Comparison of ENCODE assay signal across 8 cellular contexts in genomic region chr10:22655312-22655973, GRCh38. TPM values are rescaled to one million over a fixed set of nuclear protein-coding genes. Genes with fewer than 3 reads are reported as not detected.
DNase-seq lines count a peak whose midpoint lies in the region; ATAC-seq and TF ChIP-seq lines count a peak whose summit lies in the region.

No MANE protein-coding gene starts in this region.

- CTCF ChIA-PET in Calu3 (lab: Charles Lee) = interaction anchor here (0.6 to 1.3 kb wide), 2 partner anchors 35 to 219 kb away, joined by 3 to 5 read pairs; no protein-coding TSS in a partner anchor

- no peaks in the 10 kb centered on the region for H3K27me3 Mint-ChIP-seq in Calu3 (ENCODE audit: unreplicated experiment)
- no peaks in the 10 kb centered on the region for H3K27me3 Mint-ChIP-seq in memory B cell

- H3K9me3 Mint-ChIP-seq in Calu3 (ENCODE audit: low read depth, unreplicated experiment) = no peaks in the 10 kb centered on the region
- no peaks in the 10 kb centered on the region for H3K9me3 Mint-ChIP-seq in memory B cell

- no TSS peak for BruUV-seq in Calu3 (replicated peaks; lab: Mats Ljungman, UMichigan)

- H3K4me1 Mint-ChIP-seq in Calu3 (ENCODE audit: low read depth, unreplicated experiment) (peaks cover 26% of the 10 kb centered on the region), memory B cell (peaks cover 72% of the 10 kb centered on the region)

- ATAC-seq in HG03175 (IDR thresholded peaks at IDR 0.05; ENCODE audit: unreplicated experiment) (peak; percentile 65), memory B cell (ENCODE audit: low read depth) (peak; percentile 46), Right ventricle myocardium superior (ENCODE audit: poor library complexity) (no peak)

- H3K36me3 ChIP-seq in H7 (replicated peaks; ENCODE audit: control insufficient read depth, insufficient read depth, low read length) = no peaks in the 10 kb centered on the region

- H3K27ac Mint-ChIP-seq in Calu3 (ENCODE audit: unreplicated experiment) (no peak overlapping the region), memory B cell (peak overlapping the region; percentile 54)

- H3K4me3 Mint-ChIP-seq in Calu3 (ENCODE audit: low read depth, unreplicated experiment) = no peak overlapping the region
- H3K4me3 Mint-ChIP-seq in memory B cell = peak overlapping the region; percentile 35

- H3K36me3 Mint-ChIP-seq in Calu3 (ENCODE audit: insufficient read depth, unreplicated experiment) (peaks cover 9% of the 10 kb centered on the region), memory B cell (peaks cover 2% of the 10 kb centered on the region)

- TF ChIP-seq CTCF in Calu3 (IDR thresholded peaks at IDR 0.05; ENCODE audit: unreplicated experiment) = no peak

- H3K4me3 ChIP-seq in H7 (ENCODE audit: insufficient read depth, low read depth, low read length) = no peak overlapping the region

- no peaks in the 10 kb centered on the region for H3K27me3 ChIP-seq in H7 (ENCODE audit: control insufficient read depth, insufficient read depth, low read length)

- intact Hi-C loops in Calu3 (cut with micrococcal nuclease; ENCODE audit: unreplicated experiment) = loop anchor here (5.0 kb wide), 1 partner anchor 47 kb away; no protein-coding TSS in a partner anchor
- intact Hi-C loops in Right ventricle myocardium superior (cut with DNase I) = no loop called here

- DNase-seq in Calu3 = peak; percentile 36
- DNase-seq in activated naive CD4-positive, alpha-beta T cell treated with anti-CD3 and anti-CD28 coated beads, Interleukin-2, amount 50 U/mL, for 16 hours = peak; percentile 32
- DNase-seq in memory B cell (ENCODE audit: low spot score in 2 of 2) = no peak
- no peak for DNase-seq in NCI-H1436 treated with DMSO at 0.1 percent for 48 hours (lab: John Stamatoyannopoulos, UW)
- no peak for DNase-seq in Right ventricle myocardium superior
- no peak for DNase-seq in NOMO-1 treated with DMSO at 0.1 percent for 48 hours (lab: John Stamatoyannopoulos, UW; ENCODE audit: unreplicated experiment)
- DNase-seq in H7 = no peak

RNA-seq across cellular contexts. Expression of gene PIP4K2A, which starts 58.9 kb away (rescaled TPM):
- 22.7 and 24.2 TPM in 2 replicates for total RNA-seq in Calu3 (2022)
- total RNA-seq in Right ventricle myocardium superior = 13.9 TPM
- 31.7 and 32.2 TPM in 2 replicates for total RNA-seq in H7 (2014; rRNA removed; shearing (Covaris generic))

Comparison
In these comparisons a context has a peak if more than half of its experiments do, and no peak if none do; other contexts are left out.
1. DNase-seq: peak in Calu3 (single experiment) and activated naive CD4-positive, alpha-beta T cell treated with anti-CD3 and anti-CD28 coated beads, Interleukin-2, amount 50 U/mL, for 16 hours (single experiment); none in memory B cell (0 of 2), NCI-H1436 treated with DMSO at 0.1 percent for 48 hours (single experiment), Right ventricle myocardium superior (single experiment), NOMO-1 treated with DMSO at 0.1 percent for 48 hours (single experiment) and H7 (single experiment).